ENCODE assay signal across 33 cellular contexts in genomic region chr1:100524355-100524754, GRCh38. TPM values are rescaled to one million over a fixed set of nuclear protein-coding genes. Genes with fewer than 3 reads are reported as not detected.
"Had no signal": no experiment of that assay in that cellular context is flagged by ENCODE, and none has a peak within 500 bp of the region (broad histone marks: within the 10 kb centered on the region; RNA-seq: fewer than 3 reads in every experiment).

No MANE protein-coding gene starts in this region.

- H3K9me3 Mint-ChIP-seq: activated B cell treated with CpG ODN at 0.5 μM for 24 hours; activated CD4-positive, alpha-beta memory T cell treated with anti-CD3 and anti-CD28 coated beads for 36 hours; activated T-cell treated with anti-CD3 and anti-CD28 coated beads, Interleukin-2, amount 50 U/mL, for 72 hours; effector memory CD8-positive, alpha-beta T cell; T-helper 2 cell treated with Interferon-gamma antibody and Interleukin-4, amounts not matched to agents 5 μg/mL and 100 μg/mL, for 36 hours had no signal

- H3K27me3 ChIP-seq: brain microvascular endothelial cell, esophagus muscularis mucosa, foreskin keratinocyte, gastrocnemius medialis had no signal

- H3K36me3 Mint-ChIP-seq: activated CD4-positive, alpha-beta memory T cell treated with anti-CD3 and anti-CD28 coated beads for 36 hours had no signal

- H3K27me3 Mint-ChIP-seq: activated B cell treated with CpG ODN at 0.5 μM for 24 hours; activated CD4-positive, alpha-beta memory T cell treated with anti-CD3 and anti-CD28 coated beads for 36 hours; activated naive CD8-positive, alpha-beta T cell; effector memory CD8-positive, alpha-beta T cell; T-helper 17 cell had no signal

- H3K36me3 ChIP-seq: brain microvascular endothelial cell, esophagus muscularis mucosa, gastrocnemius medialis, WERI-Rb-1 had no signal

- H3K27ac Mint-ChIP-seq: activated B cell treated with CpG ODN at 0.5 μM for 24 hours; activated CD4-positive, alpha-beta memory T cell treated with anti-CD3 and anti-CD28 coated beads for 36 hours; activated CD8-positive, alpha-beta memory T cell treated with anti-CD3 and anti-CD28 coated beads, Interleukin-2, amount 10 ng/mL, durations not matched to agents 7 days and 5 days; activated CD8-positive, alpha-beta T cell treated with anti-CD3 and anti-CD28 coated beads, Interleukin-2, amount 10 ng/mL, durations not matched to agents 7 days and 5 days; activated naive CD8-positive, alpha-beta T cell; activated T-cell treated with anti-CD3 and anti-CD28 coated beads, Interleukin-2, amount 50 U/mL, for 72 hours; effector memory CD8-positive, alpha-beta T cell; T-helper 2 cell treated with Interferon-gamma antibody and Interleukin-4, amounts not matched to agents 5 μg/mL and 100 μg/mL, for 36 hours had no signal

- H3K9me3 ChIP-seq: esophagus muscularis mucosa, gastrocnemius medialis had no signal

- H3K4me3 ChIP-seq: esophagus muscularis mucosa, gastrocnemius medialis had no signal

- DNase-seq: activated B cell treated with CpG ODN at 0.5 μM for 24 hours; activated CD4-positive, alpha-beta memory T cell treated with anti-CD3 and anti-CD28 coated beads for 36 hours; activated CD4-positive, alpha-beta T cell treated with anti-CD3 and anti-CD28 coated beads for 48 hours; activated CD8-positive, alpha-beta memory T cell treated with anti-CD3 and anti-CD28 coated beads, Interleukin-2, amount 10 ng/mL, durations not matched to agents 7 days and 5 days; activated CD8-positive, alpha-beta memory T cell treated with anti-CD3 and anti-CD28 coated beads, Interleukin-2, amount 50 U/mL, for 4 hours; activated CD8-positive, alpha-beta T cell treated with anti-CD3 and anti-CD28 coated beads, Interleukin-2, amount 10 ng/mL, durations not matched to agents 7 days and 5 days; activated gamma-delta T cell; activated naive CD4-positive, alpha-beta T cell; activated naive CD4-positive, alpha-beta T cell treated with anti-CD3 and anti-CD28 coated beads, Interleukin-2, amount 50 U/mL, for 16 hours; activated T-cell treated with anti-CD3 and anti-CD28 coated beads, Interleukin-2, amount 50 U/mL, for 1 hour; activated T-cell treated with anti-CD3 and anti-CD28 coated beads, Interleukin-2, amount 50 U/mL, for 72 hours; amniotic stem cell; anterior cingulate cortex; brain microvascular endothelial cell; caudate nucleus; cortex of kidney; dermis blood vessel endothelial cell; effector CD4-positive, alpha-beta T cell; effector memory CD8-positive, alpha-beta T cell; erythroblast; foreskin keratinocyte; gastrocnemius medialis; T-helper 1 cell; T-helper 17 cell; T1000 had no signal

- H3K4me3 Mint-ChIP-seq: activated B cell treated with CpG ODN at 0.5 μM for 24 hours; activated CD4-positive, alpha-beta memory T cell treated with anti-CD3 and anti-CD28 coated beads for 36 hours; activated CD8-positive, alpha-beta memory T cell treated with anti-CD3 and anti-CD28 coated beads, Interleukin-2, amount 10 ng/mL, durations not matched to agents 7 days and 5 days; activated CD8-positive, alpha-beta T cell treated with anti-CD3 and anti-CD28 coated beads, Interleukin-2, amount 10 ng/mL, durations not matched to agents 7 days and 5 days; activated naive CD8-positive, alpha-beta T cell; activated T-cell treated with anti-CD3 and anti-CD28 coated beads, Interleukin-2, amount 50 U/mL, for 72 hours; effector memory CD8-positive, alpha-beta T cell; T-helper 17 cell; T-helper 2 cell treated with Interferon-gamma antibody and Interleukin-4, amounts not matched to agents 5 μg/mL and 100 μg/mL, for 36 hours had no signal

- H3K4me1 ChIP-seq: gastrocnemius medialis had no signal

- H3K27ac ChIP-seq: brain microvascular endothelial cell, esophagus muscularis mucosa, foreskin keratinocyte, gastrocnemius medialis, WERI-Rb-1 had no signal

- ATAC-seq: activated CD4-positive, CD25-positive, alpha-beta regulatory T cell treated with anti-CD3 and anti-CD28 coated beads, Interleukin-2, amount 50 U/mL, for 24 hours; activated CD8-positive, alpha-beta memory T cell treated with anti-CD3 and anti-CD28 coated beads, Interleukin-2, amount 10 ng/mL, durations not matched to agents 7 days and 5 days; activated CD8-positive, alpha-beta T cell treated with anti-CD3 and anti-CD28 coated beads, Interleukin-2, amount 10 ng/mL, durations not matched to agents 7 days and 5 days; activated T-cell treated with anti-CD3 and anti-CD28 coated beads, Interleukin-2, amount 50 U/mL, for 72 hours; effector memory CD8-positive, alpha-beta T cell; foreskin keratinocyte; gastrocnemius medialis; T-helper 17 cell had no signal

RNA-seq across cellular contexts. Expression of gene GPR88, which starts 13.6 kb away (rescaled TPM):
- total RNA-seq: activated B cell treated with CpG ODN at 0.5 μM for 24 hours; activated CD4-positive, alpha-beta memory T cell treated with anti-CD3 and anti-CD28 coated beads for 36 hours; activated CD8-positive, alpha-beta memory T cell treated with anti-CD3 and anti-CD28 coated beads, Interleukin-2, amount 10 ng/mL, durations not matched to agents 7 days and 5 days; activated CD8-positive, alpha-beta T cell treated with anti-CD3 and anti-CD28 coated beads, Interleukin-2, amount 10 ng/mL, durations not matched to agents 7 days and 5 days; activated T-cell treated with anti-CD3 and anti-CD28 coated beads, Interleukin-2, amount 50 U/mL, for 72 hours; astrocyte; bronchial epithelial cell; chondrocyte; dermis blood vessel endothelial cell; foreskin keratinocyte had no signal
